1 cellular context compared by ENCODE assay signal in genomic region chr1:7912743-7913557, GRCh38.
TF ChIP-seq lines count a peak whose summit lies in the region.

No MANE protein-coding gene starts in this region.

TF ChIP-seq in K562, 482 proteins besides CTCF, POLR2A, EP300 and RAD21 (continued from another document):
- TF ChIP-seq, protein P1, sequence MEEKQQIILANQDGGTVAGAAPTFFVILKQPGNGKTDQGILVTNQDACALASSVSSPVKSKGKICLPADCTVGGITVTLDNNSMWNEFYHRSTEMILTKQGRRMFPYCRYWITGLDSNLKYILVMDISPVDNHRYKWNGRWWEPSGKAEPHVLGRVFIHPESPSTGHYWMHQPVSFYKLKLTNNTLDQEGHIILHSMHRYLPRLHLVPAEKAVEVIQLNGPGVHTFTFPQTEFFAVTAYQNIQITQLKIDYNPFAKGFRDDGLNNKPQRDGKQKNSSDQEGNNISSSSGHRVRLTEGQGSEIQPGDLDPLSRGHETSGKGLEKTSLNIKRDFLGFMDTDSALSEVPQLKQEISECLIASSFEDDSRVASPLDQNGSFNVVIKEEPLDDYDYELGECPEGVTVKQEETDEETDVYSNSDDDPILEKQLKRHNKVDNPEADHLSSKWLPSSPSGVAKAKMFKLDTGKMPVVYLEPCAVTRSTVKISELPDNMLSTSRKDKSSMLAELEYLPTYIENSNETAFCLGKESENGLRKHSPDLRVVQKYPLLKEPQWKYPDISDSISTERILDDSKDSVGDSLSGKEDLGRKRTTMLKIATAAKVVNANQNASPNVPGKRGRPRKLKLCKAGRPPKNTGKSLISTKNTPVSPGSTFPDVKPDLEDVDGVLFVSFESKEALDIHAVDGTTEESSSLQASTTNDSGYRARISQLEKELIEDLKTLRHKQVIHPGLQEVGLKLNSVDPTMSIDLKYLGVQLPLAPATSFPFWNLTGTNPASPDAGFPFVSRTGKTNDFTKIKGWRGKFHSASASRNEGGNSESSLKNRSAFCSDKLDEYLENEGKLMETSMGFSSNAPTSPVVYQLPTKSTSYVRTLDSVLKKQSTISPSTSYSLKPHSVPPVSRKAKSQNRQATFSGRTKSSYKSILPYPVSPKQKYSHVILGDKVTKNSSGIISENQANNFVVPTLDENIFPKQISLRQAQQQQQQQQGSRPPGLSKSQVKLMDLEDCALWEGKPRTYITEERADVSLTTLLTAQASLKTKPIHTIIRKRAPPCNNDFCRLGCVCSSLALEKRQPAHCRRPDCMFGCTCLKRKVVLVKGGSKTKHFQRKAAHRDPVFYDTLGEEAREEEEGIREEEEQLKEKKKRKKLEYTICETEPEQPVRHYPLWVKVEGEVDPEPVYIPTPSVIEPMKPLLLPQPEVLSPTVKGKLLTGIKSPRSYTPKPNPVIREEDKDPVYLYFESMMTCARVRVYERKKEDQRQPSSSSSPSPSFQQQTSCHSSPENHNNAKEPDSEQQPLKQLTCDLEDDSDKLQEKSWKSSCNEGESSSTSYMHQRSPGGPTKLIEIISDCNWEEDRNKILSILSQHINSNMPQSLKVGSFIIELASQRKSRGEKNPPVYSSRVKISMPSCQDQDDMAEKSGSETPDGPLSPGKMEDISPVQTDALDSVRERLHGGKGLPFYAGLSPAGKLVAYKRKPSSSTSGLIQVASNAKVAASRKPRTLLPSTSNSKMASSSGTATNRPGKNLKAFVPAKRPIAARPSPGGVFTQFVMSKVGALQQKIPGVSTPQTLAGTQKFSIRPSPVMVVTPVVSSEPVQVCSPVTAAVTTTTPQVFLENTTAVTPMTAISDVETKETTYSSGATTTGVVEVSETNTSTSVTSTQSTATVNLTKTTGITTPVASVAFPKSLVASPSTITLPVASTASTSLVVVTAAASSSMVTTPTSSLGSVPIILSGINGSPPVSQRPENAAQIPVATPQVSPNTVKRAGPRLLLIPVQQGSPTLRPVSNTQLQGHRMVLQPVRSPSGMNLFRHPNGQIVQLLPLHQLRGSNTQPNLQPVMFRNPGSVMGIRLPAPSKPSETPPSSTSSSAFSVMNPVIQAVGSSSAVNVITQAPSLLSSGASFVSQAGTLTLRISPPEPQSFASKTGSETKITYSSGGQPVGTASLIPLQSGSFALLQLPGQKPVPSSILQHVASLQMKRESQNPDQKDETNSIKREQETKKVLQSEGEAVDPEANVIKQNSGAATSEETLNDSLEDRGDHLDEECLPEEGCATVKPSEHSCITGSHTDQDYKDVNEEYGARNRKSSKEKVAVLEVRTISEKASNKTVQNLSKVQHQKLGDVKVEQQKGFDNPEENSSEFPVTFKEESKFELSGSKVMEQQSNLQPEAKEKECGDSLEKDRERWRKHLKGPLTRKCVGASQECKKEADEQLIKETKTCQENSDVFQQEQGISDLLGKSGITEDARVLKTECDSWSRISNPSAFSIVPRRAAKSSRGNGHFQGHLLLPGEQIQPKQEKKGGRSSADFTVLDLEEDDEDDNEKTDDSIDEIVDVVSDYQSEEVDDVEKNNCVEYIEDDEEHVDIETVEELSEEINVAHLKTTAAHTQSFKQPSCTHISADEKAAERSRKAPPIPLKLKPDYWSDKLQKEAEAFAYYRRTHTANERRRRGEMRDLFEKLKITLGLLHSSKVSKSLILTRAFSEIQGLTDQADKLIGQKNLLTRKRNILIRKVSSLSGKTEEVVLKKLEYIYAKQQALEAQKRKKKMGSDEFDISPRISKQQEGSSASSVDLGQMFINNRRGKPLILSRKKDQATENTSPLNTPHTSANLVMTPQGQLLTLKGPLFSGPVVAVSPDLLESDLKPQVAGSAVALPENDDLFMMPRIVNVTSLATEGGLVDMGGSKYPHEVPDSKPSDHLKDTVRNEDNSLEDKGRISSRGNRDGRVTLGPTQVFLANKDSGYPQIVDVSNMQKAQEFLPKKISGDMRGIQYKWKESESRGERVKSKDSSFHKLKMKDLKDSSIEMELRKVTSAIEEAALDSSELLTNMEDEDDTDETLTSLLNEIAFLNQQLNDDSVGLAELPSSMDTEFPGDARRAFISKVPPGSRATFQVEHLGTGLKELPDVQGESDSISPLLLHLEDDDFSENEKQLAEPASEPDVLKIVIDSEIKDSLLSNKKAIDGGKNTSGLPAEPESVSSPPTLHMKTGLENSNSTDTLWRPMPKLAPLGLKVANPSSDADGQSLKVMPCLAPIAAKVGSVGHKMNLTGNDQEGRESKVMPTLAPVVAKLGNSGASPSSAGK (IDR thresholded peaks at IDR 0.05): no peak
- no peak for TF ChIP-seq ZNF124 (CRISPR knock-in tag; IDR thresholded peaks at IDR 0.05)
- no peak for TF ChIP-seq ZNF696 (CRISPR knock-in tag; conservative IDR thresholded peaks at IDR 0.05)
- TF ChIP-seq GATAD2A (IDR thresholded peaks at IDR 0.05): no peak
- TF ChIP-seq GMEB1 (CRISPR knock-in tag; IDR thresholded peaks at IDR 0.05): no peak
- TF ChIP-seq ATF1 (CRISPR knock-in tag; IDR thresholded peaks at IDR 0.05): no peak
- TF ChIP-seq ATF1 (tag; IDR thresholded peaks at IDR 0.05): no peak
- no peak for TF ChIP-seq ZNF354B (CRISPR knock-in tag; IDR thresholded peaks at IDR 0.05)
- no peak for TF ChIP-seq POLR2B (IDR thresholded peaks at IDR 0.05; ENCODE audit: low read depth, partially characterized antibody)
- TF ChIP-seq BHLHE40 (IDR thresholded peaks at IDR 0.05; ENCODE audit: low read length): no peak
- TF ChIP-seq MAX (CRISPR knock-in tag; IDR thresholded peaks at IDR 0.05): no peak
- no peak for TF ChIP-seq FOSL1 (tag; conservative IDR thresholded peaks at IDR 0.05)
- TF ChIP-seq CBFA2T2 (conservative IDR thresholded peaks at IDR 0.05): no peak
- TF ChIP-seq MTF1 (CRISPR knock-in tag; IDR thresholded peaks at IDR 0.05; ENCODE audit: borderline replicate concordance): no peak
- TF ChIP-seq, protein P2, sequence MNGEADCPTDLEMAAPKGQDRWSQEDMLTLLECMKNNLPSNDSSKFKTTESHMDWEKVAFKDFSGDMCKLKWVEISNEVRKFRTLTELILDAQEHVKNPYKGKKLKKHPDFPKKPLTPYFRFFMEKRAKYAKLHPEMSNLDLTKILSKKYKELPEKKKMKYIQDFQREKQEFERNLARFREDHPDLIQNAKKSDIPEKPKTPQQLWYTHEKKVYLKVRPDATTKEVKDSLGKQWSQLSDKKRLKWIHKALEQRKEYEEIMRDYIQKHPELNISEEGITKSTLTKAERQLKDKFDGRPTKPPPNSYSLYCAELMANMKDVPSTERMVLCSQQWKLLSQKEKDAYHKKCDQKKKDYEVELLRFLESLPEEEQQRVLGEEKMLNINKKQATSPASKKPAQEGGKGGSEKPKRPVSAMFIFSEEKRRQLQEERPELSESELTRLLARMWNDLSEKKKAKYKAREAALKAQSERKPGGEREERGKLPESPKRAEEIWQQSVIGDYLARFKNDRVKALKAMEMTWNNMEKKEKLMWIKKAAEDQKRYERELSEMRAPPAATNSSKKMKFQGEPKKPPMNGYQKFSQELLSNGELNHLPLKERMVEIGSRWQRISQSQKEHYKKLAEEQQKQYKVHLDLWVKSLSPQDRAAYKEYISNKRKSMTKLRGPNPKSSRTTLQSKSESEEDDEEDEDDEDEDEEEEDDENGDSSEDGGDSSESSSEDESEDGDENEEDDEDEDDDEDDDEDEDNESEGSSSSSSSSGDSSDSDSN (IDR thresholded peaks at IDR 0.05; ENCODE audit: borderline replicate concordance in 1 of 2, low read depth in 2 of 2, low read length in 2 of 2): peak in 1 of 2 experiments; percentile 55; a peak in 1 of 4 replicates
- no peak for TF ChIP-seq SAFB (IDR thresholded peaks at IDR 0.05; ENCODE audit: borderline replicate concordance, low read depth, low read length)
- no peak for TF ChIP-seq GABPB2 (CRISPR knock-in tag; conservative IDR thresholded peaks at IDR 0.05)
- no peak for TF ChIP-seq JUN (IDR thresholded peaks at IDR 0.05; ENCODE audit: borderline replicate concordance, low read depth, low read length)
- TF ChIP-seq JUN (CRISPR knock-in tag; IDR thresholded peaks at IDR 0.05; ENCODE audit: borderline replicate concordance): no peak
- TF ChIP-seq, protein P3, sequence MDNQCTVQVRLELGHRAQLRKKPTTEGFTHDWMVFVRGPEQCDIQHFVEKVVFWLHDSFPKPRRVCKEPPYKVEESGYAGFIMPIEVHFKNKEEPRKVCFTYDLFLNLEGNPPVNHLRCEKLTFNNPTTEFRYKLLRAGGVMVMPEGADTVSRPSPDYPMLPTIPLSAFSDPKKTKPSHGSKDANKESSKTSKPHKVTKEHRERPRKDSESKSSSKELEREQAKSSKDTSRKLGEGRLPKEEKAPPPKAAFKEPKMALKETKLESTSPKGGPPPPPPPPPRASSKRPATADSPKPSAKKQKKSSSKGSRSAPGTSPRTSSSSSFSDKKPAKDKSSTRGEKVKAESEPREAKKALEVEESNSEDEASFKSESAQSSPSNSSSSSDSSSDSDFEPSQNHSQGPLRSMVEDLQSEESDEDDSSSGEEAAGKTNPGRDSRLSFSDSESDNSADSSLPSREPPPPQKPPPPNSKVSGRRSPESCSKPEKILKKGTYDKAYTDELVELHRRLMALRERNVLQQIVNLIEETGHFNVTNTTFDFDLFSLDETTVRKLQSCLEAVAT (IDR thresholded peaks at IDR 0.05): no peak
- TF ChIP-seq ETV6 (IDR thresholded peaks at IDR 0.05; ENCODE audit: borderline replicate concordance in 1 of 2, low read depth in 2 of 2, low read length in 1 of 2): no peak
- TF ChIP-seq ETV6 (CRISPR knock-in tag; IDR thresholded peaks at IDR 0.05; ENCODE audit: borderline replicate concordance): no peak
- TF ChIP-seq KAT2B (IDR thresholded peaks at IDR 0.05; ENCODE audit: low read depth, low read length): no peak
- no peak for TF ChIP-seq ZNF444 (CRISPR knock-in tag; IDR thresholded peaks at IDR 0.05)
TF ChIP-seq in K562: peak in this region for 10.
